ENCODE assay signal across 8 cellular contexts in genomic region chr1:181059435-181059834, GRCh38. TPM values are rescaled to one million over a fixed set of nuclear protein-coding genes. Genes with fewer than 3 reads are reported as not detected.
"Had no signal": no experiment of that assay in that cellular context is flagged by ENCODE, and none has a peak within 500 bp of the region (broad histone marks: within the 10 kb centered on the region; RNA-seq: fewer than 3 reads in every experiment).

No MANE protein-coding gene starts in this region.

- FAIRE-seq: HTR-8/SVneo had no signal

- H3K4me2 ChIP-seq: KMS-11 had no signal

- DNase-seq: GM23248, GOT3, H7, IMR-90, KBM-7 had no signal

- H3K36me3 ChIP-seq: HAP-1 had no signal

- H3K27ac ChIP-seq: GM23248, KMS-11 had no signal

- H2AFZ ChIP-seq: GM23248 had no signal

- H3K9ac ChIP-seq: GM23248, KMS-11 had no signal

- H3K4me3 ChIP-seq: GM23248, HAP-1 had no signal

RNA-seq across cellular contexts. Expression of gene MR1, which starts 25.7 kb away (rescaled TPM):
- total RNA-seq: H7 had no signal
